9 cellular contexts compared by ENCODE assay signal in genomic region chr5:96885518-96886338, GRCh38. TPM values are rescaled to one million over a fixed set of nuclear protein-coding genes. Genes with fewer than 3 reads are reported as not detected.
DNase-seq lines count a peak whose midpoint lies in the region; ATAC-seq and TF ChIP-seq lines count a peak whose summit lies in the region.
"Had no signal": no experiment of that assay in that cellular context is flagged by ENCODE, and none has a peak within 500 bp of the region (broad histone marks: within the 10 kb centered on the region; RNA-seq: fewer than 3 reads in every experiment).

No MANE protein-coding gene starts in this region.

- intact Hi-C loops in CD4-positive, alpha-beta T cell (cut with DNase I, micrococcal nuclease): loop anchor here in 1 of 2 experiments (2.0 kb wide), 1 partner anchor 25 kb away; no protein-coding TSS in a partner anchor
- intact Hi-C loops in lower leg skin (cut with DNase I; ENCODE audit: low total_unique reads): no loop called here

- peak in 3 of 10 experiments; percentile 14 to 29 (median 27) for DNase-seq in CD4-positive, alpha-beta T cell
- DNase-seq in lower leg skin (ENCODE audit: low spot score in 2 of 2): no peak
- no peak for DNase-seq in NCI-H1436 treated with DMSO at 0.1 percent for 48 hours (lab: John Stamatoyannopoulos, UW)
- DNase-seq in inferior parietal cortex (ENCODE audit: extremely low spot score): no peak
- no peak for DNase-seq in NCI-H1092 (lab: John Stamatoyannopoulos, UW)
- DNase-seq: pancreas had no signal

- H3K4me1 Mint-ChIP-seq in CD4-positive, alpha-beta T cell (ENCODE audit: low read depth): peaks cover 76% of the 10 kb centered on the region
- peaks cover 76% of the 10 kb centered on the region for H3K4me1 Mint-ChIP-seq in activated naive CD4-positive, alpha-beta T cell treated with anti-CD3 and anti-CD28 coated beads, Interleukin-2, amount 50 U/mL, for 24 hours

- POLR2A ChIA-PET in CD4-positive, alpha-beta T cell (lab: Charles Lee): interaction anchor here (0.5 to 2.3 kb wide), 8 partner anchors 9 to 86 kb away, joined by 3 to 28 read pairs (median 6); partner anchors contain the start of genes ERAP1, ERAP2 and LNPEP

- peak overlapping the region; percentile 44 for H3K27ac ChIP-seq in CD4-positive, alpha-beta T cell (ENCODE audit: low read depth, low read length)
- H3K27ac ChIP-seq: pancreas had no signal

- CTCF ChIA-PET in CD4-positive, alpha-beta T cell (lab: Charles Lee): interaction anchor here (1.0 to 2.1 kb wide), 4 partner anchors 8 to 17 kb away, joined by 3 to 9 read pairs (median 4); partner anchors contain the start of gene ERAP2

- H3K4me3 Mint-ChIP-seq in CD4-positive, alpha-beta T cell: peak overlapping the region; percentile 59
- H3K4me3 Mint-ChIP-seq in activated naive CD4-positive, alpha-beta T cell treated with anti-CD3 and anti-CD28 coated beads, Interleukin-2, amount 50 U/mL, for 24 hours: peak overlapping the region; percentile 75

- peaks cover 86% of the 10 kb centered on the region for H3K36me3 Mint-ChIP-seq in CD4-positive, alpha-beta T cell (ENCODE audit: low read depth)
- peaks cover 48% of the 10 kb centered on the region for H3K36me3 Mint-ChIP-seq in activated naive CD4-positive, alpha-beta T cell treated with anti-CD3 and anti-CD28 coated beads, Interleukin-2, amount 50 U/mL, for 24 hours

- no peaks in the 10 kb centered on the region for H3K9me3 Mint-ChIP-seq in CD4-positive, alpha-beta T cell
- no peaks in the 10 kb centered on the region for H3K9me3 Mint-ChIP-seq in activated naive CD4-positive, alpha-beta T cell treated with anti-CD3 and anti-CD28 coated beads, Interleukin-2, amount 50 U/mL, for 24 hours

- no peaks in the 10 kb centered on the region for H3K27me3 ChIP-seq in CD4-positive, alpha-beta T cell (ENCODE audit: control insufficient read depth, insufficient read depth, low read length)
- H3K27me3 ChIP-seq: pancreas had no signal

- H3K27ac Mint-ChIP-seq in CD4-positive, alpha-beta T cell: peak overlapping the region; percentile 94
- H3K27ac Mint-ChIP-seq in activated naive CD4-positive, alpha-beta T cell treated with anti-CD3 and anti-CD28 coated beads, Interleukin-2, amount 50 U/mL, for 24 hours: peak overlapping the region; percentile 90

- ATAC-seq in CD4-positive, alpha-beta T cell (ENCODE audit: poor library complexity): peak; percentile 95
- ATAC-seq in GM19397 (IDR thresholded peaks at IDR 0.05; ENCODE audit: unreplicated experiment) (peak; percentile 76), HG03432 (IDR thresholded peaks at IDR 0.05; ENCODE audit: unreplicated experiment) (peak; percentile 90)

- no peaks in the 10 kb centered on the region for H3K27me3 Mint-ChIP-seq in CD4-positive, alpha-beta T cell
- H3K27me3 Mint-ChIP-seq in activated naive CD4-positive, alpha-beta T cell treated with anti-CD3 and anti-CD28 coated beads, Interleukin-2, amount 50 U/mL, for 24 hours: no peaks in the 10 kb centered on the region

- no peaks in the 10 kb centered on the region for H3K9me3 ChIP-seq in CD4-positive, alpha-beta T cell (ENCODE audit: control insufficient read depth, low read length)
- H3K9me3 ChIP-seq: pancreas had no signal

- TF ChIP-seq POLR2A in lower leg skin (IDR thresholded peaks at IDR 0.05): no peak

- WGBS in lower leg skin, 2 donors: 55 to 68% methylated on average over 5 of the region's 5 CpGs

- H3K4me3 ChIP-seq in lower leg skin (ENCODE audit: low read depth, poor library complexity, severe bottlenecking): no peak overlapping the region
- H3K4me3 ChIP-seq: pancreas had no signal

- no peak for TF ChIP-seq CTCF in CD4-positive, alpha-beta T cell (IDR thresholded peaks at IDR 0.05)
- TF ChIP-seq CTCF in lower leg skin (IDR thresholded peaks at IDR 0.05): no peak

RNA-seq across cellular contexts. Expression of gene ERAP2, which starts 9.4 kb away (rescaled TPM):
- 10 to 100 TPM; 56.6 to 61.4 TPM for total RNA-seq in CD4-positive, alpha-beta T cell
- 10 to 100 TPM in 1 of 4 donors, 1 to 10 TPM in 3; 5.0 to 11.0 (median 9.3) TPM for total RNA-seq in lower leg skin

RNA-seq across cellular contexts. Expression of gene LNPEP, which starts 50.2 kb away (rescaled TPM):
- total RNA-seq in CD4-positive, alpha-beta T cell: 10 to 100 TPM; 52.0 to 52.7 TPM
- total RNA-seq in lower leg skin: 10 to 100 TPM; 53.9 to 60.1 (median 56.9) TPM

Comparison
In these comparisons a context has a peak if more than half of its experiments do, and no peak if none do; other contexts are left out.
1. RNA of gene ERAP2, which starts 9.4 kb away (total RNA-seq): 56.6 to 61.4 TPM in CD4-positive, alpha-beta T cell; 5.0 to 11.0 TPM in lower leg skin; every median in the first group is over 4 times any median in the second.
2. Peak in every context shown above with its lines, with median percentiles within 50 percentile points of each other: ATAC-seq.